In genomic region chr12:6697584-6698351, GRCh38 we compare ENCODE assay signal across 8 cellular contexts. TPM values are rescaled to one million over a fixed set of nuclear protein-coding genes. Genes with fewer than 3 reads are reported as not detected.
DNase-seq lines count a peak whose midpoint lies in the region; ATAC-seq and TF ChIP-seq lines count a peak whose summit lies in the region.

No MANE protein-coding gene starts in this region.

- ATAC-seq in HG03460 (IDR thresholded peaks at IDR 0.05; ENCODE audit: unreplicated experiment), result no peak

- no peak overlapping the region for H3K4me3 ChIP-seq in ascending aorta

- intact Hi-C loops in ascending aorta (cut with DNase I), result no loop called here

- no peaks in the 10 kb centered on the region for H3K27me3 ChIP-seq in ascending aorta

- peaks cover 0 to 3% of the 10 kb centered on the region in 2 donors for H3K36me3 ChIP-seq in ascending aorta

- H3K27ac ChIP-seq in ascending aorta, result no peak overlapping the region

- no peaks in the 10 kb centered on the region for H3K9me3 ChIP-seq in ascending aorta

- in situ Hi-C loops in Caki2 (cut with HindIII; ENCODE audit: low pct_unique_long_range_greater_than_20kb, low sequenced_read_pairs), result no loop called here

- peaks cover 0 to 8% of the 10 kb centered on the region in 2 donors for H3K4me1 ChIP-seq in ascending aorta

- TF ChIP-seq CTCF in GM20000 (IDR thresholded peaks at IDR 0.05; ENCODE audit: extremely low read depth, missing control alignments) (peak; percentile 23), ascending aorta (IDR thresholded peaks at IDR 0.05) (peak in 1 of 3 experiments; percentile 31)

- TF ChIP-seq POLR2A in erythroblast (IDR thresholded peaks at IDR 0.05; ENCODE audit: low read length), result no peak

- DNase-seq in Caki2 (ENCODE audit: low read depth) (peak; percentile 33), GM20000 (ENCODE audit: low spot score) (peak; percentile 71), RKO (ENCODE audit: low spot score) (peak; percentile 74), erythroblast (lab: John Stamatoyannopoulos, UW) (peak; percentile 40 to 66), renal cortical epithelial cell (ENCODE audit: low read depth) (peak; percentile 37), T-helper 1 cell (no peak), ascending aorta (ENCODE audit: low spot score in 2 of 2) (no peak)

RNA-seq across cellular contexts. Expression of gene PIANP, which starts 2.8 kb away (rescaled TPM):
- total RNA-seq in Caki2 (2014; rRNA removed; shearing (Covaris generic); ENCODE audit: low replicate concordance), result not detected in 2 replicates
- total RNA-seq in renal cortical epithelial cell (0.15 TPM in 1 of 2 replicates, not detected in the other), ascending aorta (not detected)

RNA-seq across cellular contexts. Expression of gene ZNF384, which starts 8.6 kb away (rescaled TPM):
- 23.8 and 26.5 TPM in 2 replicates for total RNA-seq in Caki2 (2014; rRNA removed; shearing (Covaris generic); ENCODE audit: low replicate concordance)
- total RNA-seq in renal cortical epithelial cell (5.6 and 18.4 TPM in 2 replicates), ascending aorta (15.1 TPM)

RNA-seq across cellular contexts. Expression of gene COPS7A, which starts 26.1 kb away (rescaled TPM):
- total RNA-seq in Caki2 (2014; rRNA removed; shearing (Covaris generic); ENCODE audit: low replicate concordance), result 135 and 145 TPM in 2 replicates
- total RNA-seq in renal cortical epithelial cell (66.0 and 68.3 TPM in 2 replicates), ascending aorta (221 TPM)

RNA-seq across cellular contexts. Expression of gene ING4, which starts 34.8 kb away (rescaled TPM):
- total RNA-seq in Caki2 (2014; rRNA removed; shearing (Covaris generic); ENCODE audit: low replicate concordance), result 23.2 and 35.3 TPM in 2 replicates
- total RNA-seq in renal cortical epithelial cell (45.3 and 67.6 TPM in 2 replicates), ascending aorta (2.6 TPM)

RNA-seq across cellular contexts. Expression of gene ACRBP, which starts 50.5 kb away (rescaled TPM):
- total RNA-seq in Caki2 (2014; rRNA removed; shearing (Covaris generic); ENCODE audit: low replicate concordance), result 1.9 TPM in 1 of 2 replicates, not detected in the other
- 0.15 and 0.17 TPM in 2 replicates for total RNA-seq in renal cortical epithelial cell
- 10.6 TPM for total RNA-seq in ascending aorta

Comparison
In these comparisons a context has a peak if more than half of its experiments do, and no peak if none do; other contexts are left out.
1. DNase-seq: peak in Caki2 (single experiment), GM20000 (single experiment), RKO (single experiment), erythroblast (2 of 2) and renal cortical epithelial cell (single experiment); none in T-helper 1 cell (0 of 5) and ascending aorta (0 of 2).